In genomic region chr3:43728947-43729346, GRCh38 we compare ENCODE assay signal across 25 cellular contexts.
"Had no signal": no experiment of that assay in that cellular context is flagged by ENCODE, and none has a peak within 500 bp of the region (broad histone marks: within the 10 kb centered on the region; RNA-seq: fewer than 3 reads in every experiment).

No MANE protein-coding gene starts in this region.

- H3K27me3 Mint-ChIP-seq: activated CD4-positive, alpha-beta memory T cell treated with anti-CD3 and anti-CD28 coated beads, Interleukin-2, amount 10 ng/mL, durations not matched to agents 7 days and 5 days; activated CD4-positive, alpha-beta T cell treated with anti-CD3 and anti-CD28 coated beads, Interleukin-2, amount 10 ng/mL, durations not matched to agents 24 days and 14 days; activated naive CD4-positive, alpha-beta T cell treated with anti-CD3 and anti-CD28 coated beads, Interleukin-2, amount 10 ng/mL, durations not matched to agents 7 days and 5 days; activated naive CD8-positive, alpha-beta T cell treated with anti-CD3 and anti-CD28 coated beads, Interleukin-2, amount 10 ng/mL, durations not matched to agents 7 days and 5 days; activated T-cell treated with anti-CD3 and anti-CD28 coated beads, Interleukin-2, amount 50 U/mL, for 24 hours; effector memory CD8-positive, alpha-beta T cell; T-helper 17 cell had no signal

- ATAC-seq: effector memory CD8-positive, alpha-beta T cell; foreskin keratinocyte; heart left ventricle; right cardiac atrium; stimulated activated naive CD8-positive, alpha-beta T cell treated with anti-CD3 and anti-CD28 coated beads, Interleukin-15, Interleukin-2, amounts not matched to agents 100 U/mL and 50 U/mL, for 24 hours; T-helper 17 cell had no signal

- H3K27ac Mint-ChIP-seq: activated CD4-positive, alpha-beta memory T cell treated with anti-CD3 and anti-CD28 coated beads, Interleukin-2, amount 10 ng/mL, durations not matched to agents 7 days and 5 days; activated CD4-positive, alpha-beta T cell treated with anti-CD3 and anti-CD28 coated beads, Interleukin-2, amount 10 ng/mL, durations not matched to agents 24 days and 14 days; activated naive CD4-positive, alpha-beta T cell treated with anti-CD3 and anti-CD28 coated beads, Interleukin-2, amount 10 ng/mL, durations not matched to agents 7 days and 5 days; activated naive CD8-positive, alpha-beta T cell treated with anti-CD3 and anti-CD28 coated beads, Interleukin-2, amount 10 ng/mL, durations not matched to agents 7 days and 5 days; activated T-cell treated with anti-CD3 and anti-CD28 coated beads, Interleukin-2, amount 50 U/mL, for 24 hours; effector memory CD8-positive, alpha-beta T cell; immature natural killer cell; T-helper 17 cell had no signal

- H3K4me1 Mint-ChIP-seq: activated CD4-positive, alpha-beta memory T cell treated with anti-CD3 and anti-CD28 coated beads, Interleukin-2, amount 10 ng/mL, durations not matched to agents 7 days and 5 days; activated CD4-positive, alpha-beta T cell treated with anti-CD3 and anti-CD28 coated beads, Interleukin-2, amount 10 ng/mL, durations not matched to agents 24 days and 14 days; activated naive CD4-positive, alpha-beta T cell treated with anti-CD3 and anti-CD28 coated beads, Interleukin-2, amount 10 ng/mL, durations not matched to agents 7 days and 5 days; immature natural killer cell; T-helper 17 cell had no signal

- H3K9me3 Mint-ChIP-seq: activated CD4-positive, alpha-beta memory T cell treated with anti-CD3 and anti-CD28 coated beads, Interleukin-2, amount 10 ng/mL, durations not matched to agents 7 days and 5 days; activated CD4-positive, alpha-beta T cell treated with anti-CD3 and anti-CD28 coated beads, Interleukin-2, amount 10 ng/mL, durations not matched to agents 24 days and 14 days; activated naive CD4-positive, alpha-beta T cell treated with anti-CD3 and anti-CD28 coated beads, Interleukin-2, amount 10 ng/mL, durations not matched to agents 7 days and 5 days; activated naive CD8-positive, alpha-beta T cell treated with anti-CD3 and anti-CD28 coated beads, Interleukin-2, amount 10 ng/mL, durations not matched to agents 7 days and 5 days; activated T-cell treated with anti-CD3 and anti-CD28 coated beads, Interleukin-2, amount 50 U/mL, for 24 hours; effector memory CD8-positive, alpha-beta T cell; immature natural killer cell had no signal

- H3K4me3 Mint-ChIP-seq: activated CD4-positive, alpha-beta memory T cell treated with anti-CD3 and anti-CD28 coated beads, Interleukin-2, amount 10 ng/mL, durations not matched to agents 7 days and 5 days; activated CD4-positive, alpha-beta T cell treated with anti-CD3 and anti-CD28 coated beads, Interleukin-2, amount 10 ng/mL, durations not matched to agents 24 days and 14 days; activated naive CD4-positive, alpha-beta T cell treated with anti-CD3 and anti-CD28 coated beads, Interleukin-2, amount 10 ng/mL, durations not matched to agents 7 days and 5 days; activated naive CD8-positive, alpha-beta T cell treated with anti-CD3 and anti-CD28 coated beads, Interleukin-2, amount 10 ng/mL, durations not matched to agents 7 days and 5 days; activated T-cell treated with anti-CD3 and anti-CD28 coated beads, Interleukin-2, amount 50 U/mL, for 24 hours; effector memory CD8-positive, alpha-beta T cell; immature natural killer cell; T-helper 17 cell had no signal

- DNase-seq: activated CD4-positive, alpha-beta memory T cell treated with anti-CD3 and anti-CD28 coated beads, Interleukin-2, amount 10 ng/mL, durations not matched to agents 7 days and 5 days; activated CD4-positive, alpha-beta T cell treated with anti-CD3 and anti-CD28 coated beads, Interleukin-2, amount 10 ng/mL, durations not matched to agents 24 days and 14 days; activated CD4-positive, CD25-positive, alpha-beta regulatory T cell treated with anti-CD3 and anti-CD28 coated beads, Interleukin-2, amount 50 U/mL, for 72 hours; activated CD8-positive, alpha-beta memory T cell treated with anti-CD3 and anti-CD28 coated beads, Interleukin-2, amount 50 U/mL, for 48 hours; activated gamma-delta T cell; activated naive CD4-positive, alpha-beta T cell treated with anti-CD3 and anti-CD28 coated beads, Interleukin-2, amount 10 ng/mL, durations not matched to agents 7 days and 5 days; activated naive CD8-positive, alpha-beta T cell treated with anti-CD3 and anti-CD28 coated beads, Interleukin-2, amount 10 ng/mL, durations not matched to agents 7 days and 5 days; activated T-cell treated with anti-CD3 and anti-CD28 coated beads, Interleukin-2, amount 50 U/mL, for 24 hours; amniotic stem cell; brain microvascular endothelial cell; cortex of kidney; effector memory CD8-positive, alpha-beta T cell; erythroblast; foreskin keratinocyte; heart left ventricle; hypothalamus; immature natural killer cell; kidney; occipital lobe; right cardiac atrium; stimulated activated CD4-positive, alpha-beta T cell treated with anti-CD3 and anti-CD28 coated beads, Interleukin-12 subunit alpha, Interleukin-12 subunit beta, amount 100 ng/mL, for 4 hours; stimulated activated CD4-positive, alpha-beta T cell treated with anti-CD3 and anti-CD28 coated beads, Interleukin-4, amount 100 ng/mL, for 1 hour; stimulated activated naive CD8-positive, alpha-beta T cell treated with anti-CD3 and anti-CD28 coated beads, Interleukin-15, Interleukin-2, amounts not matched to agents 100 U/mL and 50 U/mL, for 24 hours; T-helper 17 cell; T1000 had no signal
